ENCODE assay signal across 1 cellular context in genomic region chr12:32047357-32047828, GRCh38.
A peak's percentile ranks its signal among the peaks of the same experiment; 100 is the strongest.
TF ChIP-seq lines count a peak whose summit lies in the region.

No MANE protein-coding gene starts in this region.

TF ChIP-seq in K562, 482 proteins besides CTCF, POLR2A, EP300 and RAD21 (continued from another document and continues in another):
- TF ChIP-seq, protein P1, sequence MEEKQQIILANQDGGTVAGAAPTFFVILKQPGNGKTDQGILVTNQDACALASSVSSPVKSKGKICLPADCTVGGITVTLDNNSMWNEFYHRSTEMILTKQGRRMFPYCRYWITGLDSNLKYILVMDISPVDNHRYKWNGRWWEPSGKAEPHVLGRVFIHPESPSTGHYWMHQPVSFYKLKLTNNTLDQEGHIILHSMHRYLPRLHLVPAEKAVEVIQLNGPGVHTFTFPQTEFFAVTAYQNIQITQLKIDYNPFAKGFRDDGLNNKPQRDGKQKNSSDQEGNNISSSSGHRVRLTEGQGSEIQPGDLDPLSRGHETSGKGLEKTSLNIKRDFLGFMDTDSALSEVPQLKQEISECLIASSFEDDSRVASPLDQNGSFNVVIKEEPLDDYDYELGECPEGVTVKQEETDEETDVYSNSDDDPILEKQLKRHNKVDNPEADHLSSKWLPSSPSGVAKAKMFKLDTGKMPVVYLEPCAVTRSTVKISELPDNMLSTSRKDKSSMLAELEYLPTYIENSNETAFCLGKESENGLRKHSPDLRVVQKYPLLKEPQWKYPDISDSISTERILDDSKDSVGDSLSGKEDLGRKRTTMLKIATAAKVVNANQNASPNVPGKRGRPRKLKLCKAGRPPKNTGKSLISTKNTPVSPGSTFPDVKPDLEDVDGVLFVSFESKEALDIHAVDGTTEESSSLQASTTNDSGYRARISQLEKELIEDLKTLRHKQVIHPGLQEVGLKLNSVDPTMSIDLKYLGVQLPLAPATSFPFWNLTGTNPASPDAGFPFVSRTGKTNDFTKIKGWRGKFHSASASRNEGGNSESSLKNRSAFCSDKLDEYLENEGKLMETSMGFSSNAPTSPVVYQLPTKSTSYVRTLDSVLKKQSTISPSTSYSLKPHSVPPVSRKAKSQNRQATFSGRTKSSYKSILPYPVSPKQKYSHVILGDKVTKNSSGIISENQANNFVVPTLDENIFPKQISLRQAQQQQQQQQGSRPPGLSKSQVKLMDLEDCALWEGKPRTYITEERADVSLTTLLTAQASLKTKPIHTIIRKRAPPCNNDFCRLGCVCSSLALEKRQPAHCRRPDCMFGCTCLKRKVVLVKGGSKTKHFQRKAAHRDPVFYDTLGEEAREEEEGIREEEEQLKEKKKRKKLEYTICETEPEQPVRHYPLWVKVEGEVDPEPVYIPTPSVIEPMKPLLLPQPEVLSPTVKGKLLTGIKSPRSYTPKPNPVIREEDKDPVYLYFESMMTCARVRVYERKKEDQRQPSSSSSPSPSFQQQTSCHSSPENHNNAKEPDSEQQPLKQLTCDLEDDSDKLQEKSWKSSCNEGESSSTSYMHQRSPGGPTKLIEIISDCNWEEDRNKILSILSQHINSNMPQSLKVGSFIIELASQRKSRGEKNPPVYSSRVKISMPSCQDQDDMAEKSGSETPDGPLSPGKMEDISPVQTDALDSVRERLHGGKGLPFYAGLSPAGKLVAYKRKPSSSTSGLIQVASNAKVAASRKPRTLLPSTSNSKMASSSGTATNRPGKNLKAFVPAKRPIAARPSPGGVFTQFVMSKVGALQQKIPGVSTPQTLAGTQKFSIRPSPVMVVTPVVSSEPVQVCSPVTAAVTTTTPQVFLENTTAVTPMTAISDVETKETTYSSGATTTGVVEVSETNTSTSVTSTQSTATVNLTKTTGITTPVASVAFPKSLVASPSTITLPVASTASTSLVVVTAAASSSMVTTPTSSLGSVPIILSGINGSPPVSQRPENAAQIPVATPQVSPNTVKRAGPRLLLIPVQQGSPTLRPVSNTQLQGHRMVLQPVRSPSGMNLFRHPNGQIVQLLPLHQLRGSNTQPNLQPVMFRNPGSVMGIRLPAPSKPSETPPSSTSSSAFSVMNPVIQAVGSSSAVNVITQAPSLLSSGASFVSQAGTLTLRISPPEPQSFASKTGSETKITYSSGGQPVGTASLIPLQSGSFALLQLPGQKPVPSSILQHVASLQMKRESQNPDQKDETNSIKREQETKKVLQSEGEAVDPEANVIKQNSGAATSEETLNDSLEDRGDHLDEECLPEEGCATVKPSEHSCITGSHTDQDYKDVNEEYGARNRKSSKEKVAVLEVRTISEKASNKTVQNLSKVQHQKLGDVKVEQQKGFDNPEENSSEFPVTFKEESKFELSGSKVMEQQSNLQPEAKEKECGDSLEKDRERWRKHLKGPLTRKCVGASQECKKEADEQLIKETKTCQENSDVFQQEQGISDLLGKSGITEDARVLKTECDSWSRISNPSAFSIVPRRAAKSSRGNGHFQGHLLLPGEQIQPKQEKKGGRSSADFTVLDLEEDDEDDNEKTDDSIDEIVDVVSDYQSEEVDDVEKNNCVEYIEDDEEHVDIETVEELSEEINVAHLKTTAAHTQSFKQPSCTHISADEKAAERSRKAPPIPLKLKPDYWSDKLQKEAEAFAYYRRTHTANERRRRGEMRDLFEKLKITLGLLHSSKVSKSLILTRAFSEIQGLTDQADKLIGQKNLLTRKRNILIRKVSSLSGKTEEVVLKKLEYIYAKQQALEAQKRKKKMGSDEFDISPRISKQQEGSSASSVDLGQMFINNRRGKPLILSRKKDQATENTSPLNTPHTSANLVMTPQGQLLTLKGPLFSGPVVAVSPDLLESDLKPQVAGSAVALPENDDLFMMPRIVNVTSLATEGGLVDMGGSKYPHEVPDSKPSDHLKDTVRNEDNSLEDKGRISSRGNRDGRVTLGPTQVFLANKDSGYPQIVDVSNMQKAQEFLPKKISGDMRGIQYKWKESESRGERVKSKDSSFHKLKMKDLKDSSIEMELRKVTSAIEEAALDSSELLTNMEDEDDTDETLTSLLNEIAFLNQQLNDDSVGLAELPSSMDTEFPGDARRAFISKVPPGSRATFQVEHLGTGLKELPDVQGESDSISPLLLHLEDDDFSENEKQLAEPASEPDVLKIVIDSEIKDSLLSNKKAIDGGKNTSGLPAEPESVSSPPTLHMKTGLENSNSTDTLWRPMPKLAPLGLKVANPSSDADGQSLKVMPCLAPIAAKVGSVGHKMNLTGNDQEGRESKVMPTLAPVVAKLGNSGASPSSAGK (IDR thresholded peaks at IDR 0.05) = peak; percentile 62
- TF ChIP-seq GTF2B (IDR thresholded peaks at IDR 0.05; ENCODE audit: extremely low read depth, insufficient read length) = no peak
- TF ChIP-seq ZNF57 (CRISPR knock-in tag; IDR thresholded peaks at IDR 0.05) = no peak
- TF ChIP-seq ZFP1 (CRISPR knock-in tag; IDR thresholded peaks at IDR 0.05) = no peak
- no peak for TF ChIP-seq NR4A1 (CRISPR knock-in tag; IDR thresholded peaks at IDR 0.05)
- peak; percentile 63 for TF ChIP-seq NR4A1 (tag; IDR thresholded peaks at IDR 0.05)
- no peak for TF ChIP-seq SNRNP70 (optimal IDR thresholded peaks at IDR 0.05; ENCODE audit: low read depth, low read length)
- no peak for TF ChIP-seq HNRNPH1 (optimal IDR thresholded peaks at IDR 0.05; ENCODE audit: low read depth, low read length)
- TF ChIP-seq DIDO1 (tag; IDR thresholded peaks at IDR 0.05; ENCODE audit: low read depth) = no peak
- no peak for TF ChIP-seq SAFB (IDR thresholded peaks at IDR 0.05; ENCODE audit: borderline replicate concordance, low read depth, low read length)
- no peak for TF ChIP-seq RBFOX2 (IDR thresholded peaks at IDR 0.05; ENCODE audit: low read depth, low read length)
- TF ChIP-seq E2F6 (IDR thresholded peaks at IDR 0.05; ENCODE audit: borderline replicate concordance in 1 of 2, extremely low read depth in 1 of 2, insufficient read depth in 1 of 2, insufficient read length in 1 of 2, low read depth in 1 of 2, low read length in 1 of 2, poor library complexity in 1 of 2, severe bottlenecking in 1 of 2) = no peak
- TF ChIP-seq, protein P2, sequence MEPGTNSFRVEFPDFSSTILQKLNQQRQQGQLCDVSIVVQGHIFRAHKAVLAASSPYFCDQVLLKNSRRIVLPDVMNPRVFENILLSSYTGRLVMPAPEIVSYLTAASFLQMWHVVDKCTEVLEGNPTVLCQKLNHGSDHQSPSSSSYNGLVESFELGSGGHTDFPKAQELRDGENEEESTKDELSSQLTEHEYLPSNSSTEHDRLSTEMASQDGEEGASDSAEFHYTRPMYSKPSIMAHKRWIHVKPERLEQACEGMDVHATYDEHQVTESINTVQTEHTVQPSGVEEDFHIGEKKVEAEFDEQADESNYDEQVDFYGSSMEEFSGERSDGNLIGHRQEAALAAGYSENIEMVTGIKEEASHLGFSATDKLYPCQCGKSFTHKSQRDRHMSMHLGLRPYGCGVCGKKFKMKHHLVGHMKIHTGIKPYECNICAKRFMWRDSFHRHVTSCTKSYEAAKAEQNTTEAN (CRISPR knock-in tag; IDR thresholded peaks at IDR 0.05) = no peak
- TF ChIP-seq ARID2 (IDR thresholded peaks at IDR 0.05) = no peak
- TF ChIP-seq MIER1 (IDR thresholded peaks at IDR 0.05; ENCODE audit: low read depth) = no peak
- TF ChIP-seq ZNF124 (CRISPR knock-in tag; IDR thresholded peaks at IDR 0.05) = no peak
- no peak for TF ChIP-seq ZNF41 (CRISPR knock-in tag; conservative IDR thresholded peaks at IDR 0.05)
- 0 out of 2 replicates have a peak, but pooled peaks have one; percentile 4 for TF ChIP-seq LEF1 (IDR thresholded peaks at IDR 0.05)
- TF ChIP-seq, protein P3, sequence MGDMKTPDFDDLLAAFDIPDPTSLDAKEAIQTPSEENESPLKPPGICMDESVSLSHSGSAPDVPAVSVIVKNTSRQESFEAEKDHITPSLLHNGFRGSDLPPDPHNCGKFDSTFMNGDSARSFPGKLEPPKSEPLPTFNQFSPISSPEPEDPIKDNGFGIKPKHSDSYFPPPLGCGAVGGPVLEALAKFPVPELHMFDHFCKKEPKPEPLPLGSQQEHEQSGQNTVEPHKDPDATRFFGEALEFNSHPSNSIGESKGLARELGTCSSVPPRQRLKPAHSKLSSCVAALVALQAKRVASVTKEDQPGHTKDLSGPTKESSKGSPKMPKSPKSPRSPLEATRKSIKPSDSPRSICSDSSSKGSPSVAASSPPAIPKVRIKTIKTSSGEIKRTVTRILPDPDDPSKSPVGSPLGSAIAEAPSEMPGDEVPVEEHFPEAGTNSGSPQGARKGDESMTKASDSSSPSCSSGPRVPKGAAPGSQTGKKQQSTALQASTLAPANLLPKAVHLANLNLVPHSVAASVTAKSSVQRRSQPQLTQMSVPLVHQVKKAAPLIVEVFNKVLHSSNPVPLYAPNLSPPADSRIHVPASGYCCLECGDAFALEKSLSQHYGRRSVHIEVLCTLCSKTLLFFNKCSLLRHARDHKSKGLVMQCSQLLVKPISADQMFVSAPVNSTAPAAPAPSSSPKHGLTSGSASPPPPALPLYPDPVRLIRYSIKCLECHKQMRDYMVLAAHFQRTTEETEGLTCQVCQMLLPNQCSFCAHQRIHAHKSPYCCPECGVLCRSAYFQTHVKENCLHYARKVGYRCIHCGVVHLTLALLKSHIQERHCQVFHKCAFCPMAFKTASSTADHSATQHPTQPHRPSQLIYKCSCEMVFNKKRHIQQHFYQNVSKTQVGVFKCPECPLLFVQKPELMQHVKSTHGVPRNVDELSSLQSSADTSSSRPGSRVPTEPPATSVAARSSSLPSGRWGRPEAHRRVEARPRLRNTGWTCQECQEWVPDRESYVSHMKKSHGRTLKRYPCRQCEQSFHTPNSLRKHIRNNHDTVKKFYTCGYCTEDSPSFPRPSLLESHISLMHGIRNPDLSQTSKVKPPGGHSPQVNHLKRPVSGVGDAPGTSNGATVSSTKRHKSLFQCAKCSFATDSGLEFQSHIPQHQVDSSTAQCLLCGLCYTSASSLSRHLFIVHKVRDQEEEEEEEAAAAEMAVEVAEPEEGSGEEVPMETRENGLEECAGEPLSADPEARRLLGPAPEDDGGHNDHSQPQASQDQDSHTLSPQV (IDR thresholded peaks at IDR 0.05) = peak; percentile 43
- no peak for TF ChIP-seq GMEB1 (CRISPR knock-in tag; IDR thresholded peaks at IDR 0.05)
- no peak for TF ChIP-seq HMBOX1 (IDR thresholded peaks at IDR 0.05)
- no peak for TF ChIP-seq U2AF2 (optimal IDR thresholded peaks at IDR 0.05; ENCODE audit: low read depth, low read length)
- no peak for TF ChIP-seq ZNF274 (IDR thresholded peaks at IDR 0.05; ENCODE audit: borderline replicate concordance, low read depth, low read length)
- TF ChIP-seq ZBTB1 (CRISPR knock-in tag; IDR thresholded peaks at IDR 0.05; ENCODE audit: borderline replicate concordance, low read depth) = no peak
- TF ChIP-seq, protein P4, sequence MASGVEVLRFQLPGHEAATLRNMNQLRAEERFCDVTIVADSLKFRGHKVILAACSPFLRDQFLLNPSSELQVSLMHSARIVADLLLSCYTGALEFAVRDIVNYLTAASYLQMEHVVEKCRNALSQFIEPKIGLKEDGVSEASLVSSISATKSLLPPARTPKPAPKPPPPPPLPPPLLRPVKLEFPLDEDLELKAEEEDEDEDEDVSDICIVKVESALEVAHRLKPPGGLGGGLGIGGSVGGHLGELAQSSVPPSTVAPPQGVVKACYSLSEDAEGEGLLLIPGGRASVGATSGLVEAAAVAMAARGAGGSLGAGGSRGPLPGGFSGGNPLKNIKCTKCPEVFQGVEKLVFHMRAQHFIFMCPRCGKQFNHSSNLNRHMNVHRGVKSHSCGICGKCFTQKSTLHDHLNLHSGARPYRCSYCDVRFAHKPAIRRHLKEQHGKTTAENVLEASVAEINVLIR (CRISPR knock-in tag; IDR thresholded peaks at IDR 0.05) = no peak
- TF ChIP-seq CREBBP (IDR thresholded peaks at IDR 0.05; ENCODE audit: low read depth, low read length) = no peak
- no peak for TF ChIP-seq NBN (IDR thresholded peaks at IDR 0.05; ENCODE audit: low read depth)
- TF ChIP-seq SIN3A (IDR thresholded peaks at IDR 0.05; ENCODE audit: borderline replicate concordance in 2 of 2, control insufficient read depth in 1 of 2, low read depth in 2 of 2, low read length in 2 of 2) = no peak
